12 cellular contexts compared by ENCODE assay signal in the genomic region with DNA sequence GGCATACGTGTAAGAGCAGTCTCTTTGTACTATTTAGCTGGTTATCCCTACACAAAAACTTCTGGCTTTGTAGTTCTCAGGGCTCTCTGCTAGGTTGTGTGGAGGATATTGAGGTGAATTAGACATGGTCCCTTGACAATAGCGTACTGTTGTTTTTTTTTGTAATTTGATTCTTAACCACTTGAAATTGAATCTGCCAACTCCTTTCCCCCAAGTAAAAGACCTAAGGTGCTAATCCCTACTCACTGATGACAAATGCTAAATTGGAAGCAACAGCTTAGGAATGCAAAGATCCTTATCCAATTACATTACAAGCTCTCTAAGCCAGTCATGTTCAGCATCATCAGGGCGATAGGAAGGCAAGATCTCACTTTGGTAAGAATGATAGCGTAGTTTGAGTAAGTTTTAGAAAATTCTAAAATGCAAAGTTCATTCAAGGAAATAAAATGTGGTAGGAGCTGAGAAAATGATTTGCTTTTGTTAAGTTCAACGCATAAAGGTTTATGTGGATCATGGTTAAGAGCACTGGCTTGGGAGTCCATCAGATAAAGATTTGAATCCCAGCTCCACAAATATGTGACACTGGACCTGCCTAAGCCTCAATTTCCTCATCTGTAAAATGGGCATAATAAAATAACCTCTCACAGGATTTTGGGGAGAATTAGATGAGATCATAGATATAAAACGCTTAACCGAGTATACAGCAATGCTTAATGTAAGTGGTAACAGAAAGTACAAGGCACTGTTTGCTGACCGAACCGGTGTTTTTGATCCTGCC. TPM values are rescaled to one million over a fixed set of nuclear protein-coding genes. Genes with fewer than 3 reads are reported as not detected.
DNase-seq lines count a peak whose midpoint lies in the region; ATAC-seq and TF ChIP-seq lines count a peak whose summit lies in the region.
"Had no signal": no experiment of that assay in that cellular context is flagged by ENCODE, and none has a peak within 500 bp of the region (broad histone marks: within the 10 kb centered on the region; RNA-seq: fewer than 3 reads in every experiment).

No MANE protein-coding gene starts in this region.

- no peak for TF ChIP-seq POLR2A in esophagus muscularis mucosa (IDR thresholded peaks at IDR 0.05; ENCODE audit: low read depth)

- no peaks in the 10 kb centered on the region for H3K9me3 ChIP-seq in A673 (ENCODE audit: low read depth, low read length, poor library complexity, severe bottlenecking)
- no peaks in the 10 kb centered on the region for H3K9me3 ChIP-seq in GM23248 (ENCODE audit: low read depth)
- no peaks in the 10 kb centered on the region for H3K9me3 ChIP-seq in SK-N-SH
- H3K9me3 ChIP-seq in esophagus muscularis mucosa, result no peaks in the 10 kb centered on the region
- H3K9me3 ChIP-seq: BE2C, body of pancreas, uterus had no signal

- in situ Hi-C loops in GM23248 (cut with MboI), result no loop called here

- H2AFZ ChIP-seq in GM23248, result no peak overlapping the region
- H2AFZ ChIP-seq in SK-N-SH (ENCODE audit: low read depth), result peak overlapping the region; percentile 7; the same call in 1 of the 2 replicates

- TF ChIP-seq CTCF in A673 (conservative IDR thresholded peaks at IDR 0.05; ENCODE audit: low read depth, low read length) (no peak), SK-N-SH (IDR thresholded peaks at IDR 0.05) (no peak), esophagus muscularis mucosa (IDR thresholded peaks at IDR 0.05) (no peak)

- no peak for TF ChIP-seq RAD21 in SK-N-SH (IDR thresholded peaks at IDR 0.05; ENCODE audit: low read length)

- intact Hi-C loops in A673 (cut with micrococcal nuclease; ENCODE audit: unreplicated experiment), result no loop called here
- intact Hi-C loops in esophagus muscularis mucosa (cut with DNase I), result no loop called here

- H3K4me1 ChIP-seq in A673 (ENCODE audit: insufficient read depth, low read length, poor library complexity, severe bottlenecking), result no peaks in the 10 kb centered on the region
- H3K4me1 ChIP-seq in GM23248 (ENCODE audit: insufficient read depth), result peaks cover 25% of the 10 kb centered on the region; the same call in 1 of the 2 replicates
- H3K4me1 ChIP-seq in SK-N-SH (ENCODE audit: control insufficient read depth in 1 of 2, insufficient read depth in 2 of 2, low read depth in 1 of 2, low read length in 1 of 2), result peaks cover 0 to 6% of the 10 kb centered on the region in 2 experiments; a peak in 3 of 4 replicates
- H3K4me1 ChIP-seq in esophagus muscularis mucosa, result peaks cover 0 to 66% (median 43%) of the 10 kb centered on the region in 4 donors
- H3K4me1 ChIP-seq: BE2C, body of pancreas, uterus had no signal

- no peak for ATAC-seq in GM18858 (IDR thresholded peaks at IDR 0.05; ENCODE audit: unreplicated experiment)
- ATAC-seq: body of pancreas had no signal

- POLR2A ChIA-PET in A673 (lab: Charles Lee; ENCODE audit: low non-redundant PET), result no interaction called here
- POLR2A ChIA-PET in SK-N-SH (lab: Yijun Ruan, JAX), result no interaction called here

- H3K79me2 ChIP-seq in GM23248 (ENCODE audit: insufficient read depth) (peaks cover 13% of the 10 kb centered on the region; the same call in 1 of the 2 replicates), SK-N-SH (ENCODE audit: insufficient read depth) (no peaks in the 10 kb centered on the region; the same call in 1 of the 2 replicates)

- H3K36me3 ChIP-seq in A673 (ENCODE audit: insufficient read depth, low read length, poor library complexity, severe bottlenecking), result no peaks in the 10 kb centered on the region
- H3K36me3 ChIP-seq in GM23248 (ENCODE audit: low read depth), result no peaks in the 10 kb centered on the region
- no peaks in the 10 kb centered on the region for H3K36me3 ChIP-seq in SK-N-SH (replicated peaks in 1 of 2; ENCODE audit: control insufficient read depth in 1 of 2, insufficient read depth in 2 of 2, low read length in 1 of 2)
- no peaks in the 10 kb centered on the region for H3K36me3 ChIP-seq in esophagus muscularis mucosa
- H3K36me3 ChIP-seq: BE2C, uterus had no signal

- CTCF ChIA-PET in A673 (lab: Charles Lee), result no interaction called here
- CTCF ChIA-PET in SK-N-SH (lab: Yijun Ruan, JAX), result interaction anchor here (1.2 kb wide), 1 partner anchor 35 kb away, joined by 4 read pairs; no protein-coding TSS in a partner anchor

- WGBS in GM23248 (ENCODE audit: low coverage in 1 of 2, low lambda C conversion rate in 2 of 2, missing lambda C conversion rate in 2 of 2), 2 experiments, result 96% methylated on average over 9 of the region's 9 CpGs
- WGBS in SK-N-SH (ENCODE audit: low lambda C conversion rate), result 45% methylated on average over 9 of the region's 9 CpGs
- 72% methylated on average over 9 of the region's 9 CpGs for WGBS in esophagus muscularis mucosa

- 0 out of 2 replicates have a peak, but pooled peaks cover 8% of the 10 kb centered on the region for H3F3A ChIP-seq in GM23248 (ENCODE audit: insufficient read depth)
- peaks cover 8% of the 10 kb centered on the region for H3F3A ChIP-seq in SK-N-SH (replicated peaks; ENCODE audit: insufficient read depth)

- TF ChIP-seq EP300 in SK-N-SH (IDR thresholded peaks at IDR 0.05; ENCODE audit: borderline replicate concordance in 1 of 2, low read depth in 1 of 2, low read length in 1 of 2) (peak in 1 of 2 experiments; percentile 49; a peak in 1 of 4 replicates), esophagus muscularis mucosa (IDR thresholded peaks at IDR 0.05) (no peak)

- no peak overlapping the region for H3K4me2 ChIP-seq in GM23248 (ENCODE audit: unreplicated experiment)
- no peak overlapping the region for H3K4me2 ChIP-seq in SK-N-SH

- no peaks in the 10 kb centered on the region for H4K20me1 ChIP-seq in GM23248 (ENCODE audit: insufficient read depth)
- no peaks in the 10 kb centered on the region for H4K20me1 ChIP-seq in SK-N-SH (ENCODE audit: insufficient read depth)

- no peak overlapping the region for H3K4me3 ChIP-seq in A673 (ENCODE audit: low read depth, low read length, poor library complexity, severe bottlenecking)
- no peak overlapping the region for H3K4me3 ChIP-seq in GM23248
- no peak overlapping the region for H3K4me3 ChIP-seq in SK-N-SH (ENCODE audit: low read depth in 2 of 2, low read length in 1 of 2)
- H3K4me3 ChIP-seq in esophagus muscularis mucosa, result no peak overlapping the region
- H3K4me3 ChIP-seq: body of pancreas, skin epidermis, uterus had no signal

- DNase-seq in A673 (ENCODE audit: low spot score), result peak; percentile 22
- peak; percentile 20 for DNase-seq in GM23248
- no peak for DNase-seq in SK-N-SH
- DNase-seq in esophagus muscularis mucosa (ENCODE audit: extremely low spot score), result no peak
- DNase-seq in GOT3 (lab: John Stamatoyannopoulos, UW), result no peak
- DNase-seq in stimulated activated CD4-positive, alpha-beta T cell treated with anti-CD3 and anti-CD28 coated beads, Interleukin-12 subunit alpha, Interleukin-12 subunit beta, amount 100 ng/mL, for 4 hours, result no peak
- DNase-seq in UCSD-AML1 (lab: John Stamatoyannopoulos, UW; ENCODE audit: unreplicated experiment), result no peak
- DNase-seq: BE2C, body of pancreas, uterus had no signal

- H3K9me2 ChIP-seq in GM23248 (ENCODE audit: insufficient read depth) (no peaks in the 10 kb centered on the region), SK-N-SH (no peaks in the 10 kb centered on the region)

- H3K27ac ChIP-seq in A673 (ENCODE audit: low read depth, low read length, poor library complexity, severe bottlenecking), result no peak overlapping the region
- no peak overlapping the region for H3K27ac ChIP-seq in GM23248
- peak overlapping the region; percentile 39 to 60; a peak in 3 of 4 replicates for H3K27ac ChIP-seq in SK-N-SH (ENCODE audit: low read depth in 2 of 2, low read length in 1 of 2)
- H3K27ac ChIP-seq in esophagus muscularis mucosa (replicated peaks in 1 of 4), result peak overlapping the region; percentile 41 to 65 (median 58)
- H3K27ac ChIP-seq: body of pancreas, skin epidermis, uterus had no signal

- H3K27me3 ChIP-seq in A673 (replicated peaks; ENCODE audit: insufficient read depth, low read depth, low read length, poor library complexity) (no peaks in the 10 kb centered on the region), GM23248 (replicated peaks; ENCODE audit: insufficient read depth) (no peaks in the 10 kb centered on the region), SK-N-SH (ENCODE audit: insufficient read depth) (no peaks in the 10 kb centered on the region), esophagus muscularis mucosa (no peaks in the 10 kb centered on the region)
- H3K27me3 ChIP-seq: BE2C, body of pancreas, uterus had no signal

- H3K9ac ChIP-seq in GM23248 (no peak overlapping the region), SK-N-SH (no peak overlapping the region)

- no TSS peak for BruUV-seq in A673 (replicated peaks; lab: Mats Ljungman, UMichigan)

TF ChIP-seq in SK-N-SH, 30 proteins besides CTCF, POLR2A, EP300 and RAD21:
- TF ChIP-seq TEAD4 (IDR thresholded peaks at IDR 0.05; ENCODE audit: borderline replicate concordance, insufficient read depth), result peak; percentile 58; the same call in 1 of the 2 replicates
- TF ChIP-seq EZH2phosphoT487 (IDR thresholded peaks at IDR 0.05; ENCODE audit: borderline replicate concordance, low read depth), result no peak
- TF ChIP-seq RCOR1 (IDR thresholded peaks at IDR 0.05; ENCODE audit: low read length), result no peak
- TF ChIP-seq, protein P1, sequence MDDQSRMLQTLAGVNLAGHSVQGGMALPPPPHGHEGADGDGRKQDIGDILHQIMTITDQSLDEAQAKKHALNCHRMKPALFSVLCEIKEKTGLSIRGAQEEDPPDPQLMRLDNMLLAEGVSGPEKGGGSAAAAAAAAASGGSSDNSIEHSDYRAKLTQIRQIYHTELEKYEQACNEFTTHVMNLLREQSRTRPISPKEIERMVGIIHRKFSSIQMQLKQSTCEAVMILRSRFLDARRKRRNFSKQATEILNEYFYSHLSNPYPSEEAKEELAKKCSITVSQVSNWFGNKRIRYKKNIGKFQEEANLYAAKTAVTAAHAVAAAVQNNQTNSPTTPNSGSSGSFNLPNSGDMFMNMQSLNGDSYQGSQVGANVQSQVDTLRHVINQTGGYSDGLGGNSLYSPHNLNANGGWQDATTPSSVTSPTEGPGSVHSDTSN (IDR thresholded peaks at IDR 0.05), result peak; percentile 81
- peak; percentile 66 for TF ChIP-seq TCF12 (IDR thresholded peaks at IDR 0.05)
- TF ChIP-seq POLR2AphosphoS5 (IDR thresholded peaks at IDR 0.05; ENCODE audit: low read depth, low read length), result peak; percentile 60; the same call in 1 of the 2 replicates
- peak; percentile 69; the same call in 1 of the 2 replicates for TF ChIP-seq FOXM1 (IDR thresholded peaks at IDR 0.05; ENCODE audit: low read depth)
- peak; percentile 41 for TF ChIP-seq NFIC (IDR thresholded peaks at IDR 0.05; ENCODE audit: borderline replicate concordance)

RNA-seq across cellular contexts. Expression of a gene that starts 39.3 kb away (rescaled TPM):
- total RNA-seq in A673 (2021), result 2.1 and 2.2 TPM in 2 replicates
- 15.6 and 21.9 TPM in 2 replicates for total RNA-seq in GM23248 (2014; rRNA removed; shearing (Covaris generic))
- polyA plus RNA-seq in GM23248 (2016; fragmentation: Nextera tagmentation; extraction: Ambion mirVana), result 9.8 and 11.7 TPM in 2 replicates
- polyA plus RNA-seq in SK-N-SH (2012; rRNA removed), result 34.8 and 39.3 TPM in 2 replicates
- 50.5 and 72.0 TPM in 2 replicates for polyA plus RNA-seq in SK-N-SH (2012; cell fraction: cytosol; rRNA removed)
- 24.0 and 47.2 TPM in 2 replicates for polyA plus RNA-seq in SK-N-SH (2012; cell fraction: nucleus; rRNA removed)
- total RNA-seq in esophagus muscularis mucosa, result 100 to 1,000 TPM in 1 of 4 donors, 10 to 100 TPM in 3; 62.0 to 103 (median 64.7) TPM

Comparison
In these comparisons a context has a peak if more than half of its experiments do, and no peak if none do; other contexts are left out.
1. DNase-seq: peak in A673 (single experiment) and GM23248 (single experiment); none in SK-N-SH (single experiment), esophagus muscularis mucosa (single experiment), GOT3 (single experiment), stimulated activated CD4-positive, alpha-beta T cell treated with anti-CD3 and anti-CD28 coated beads, Interleukin-12 subunit alpha, Interleukin-12 subunit beta, amount 100 ng/mL, for 4 hours (single experiment) and UCSD-AML1 (single experiment).
2. H3K27ac ChIP-seq: peak in SK-N-SH (2 of 2) and esophagus muscularis mucosa (4 of 4); none in A673 (single experiment) and GM23248 (single experiment).